Comparison of ENCODE assay signal across 9 cellular contexts in the genomic region with DNA sequence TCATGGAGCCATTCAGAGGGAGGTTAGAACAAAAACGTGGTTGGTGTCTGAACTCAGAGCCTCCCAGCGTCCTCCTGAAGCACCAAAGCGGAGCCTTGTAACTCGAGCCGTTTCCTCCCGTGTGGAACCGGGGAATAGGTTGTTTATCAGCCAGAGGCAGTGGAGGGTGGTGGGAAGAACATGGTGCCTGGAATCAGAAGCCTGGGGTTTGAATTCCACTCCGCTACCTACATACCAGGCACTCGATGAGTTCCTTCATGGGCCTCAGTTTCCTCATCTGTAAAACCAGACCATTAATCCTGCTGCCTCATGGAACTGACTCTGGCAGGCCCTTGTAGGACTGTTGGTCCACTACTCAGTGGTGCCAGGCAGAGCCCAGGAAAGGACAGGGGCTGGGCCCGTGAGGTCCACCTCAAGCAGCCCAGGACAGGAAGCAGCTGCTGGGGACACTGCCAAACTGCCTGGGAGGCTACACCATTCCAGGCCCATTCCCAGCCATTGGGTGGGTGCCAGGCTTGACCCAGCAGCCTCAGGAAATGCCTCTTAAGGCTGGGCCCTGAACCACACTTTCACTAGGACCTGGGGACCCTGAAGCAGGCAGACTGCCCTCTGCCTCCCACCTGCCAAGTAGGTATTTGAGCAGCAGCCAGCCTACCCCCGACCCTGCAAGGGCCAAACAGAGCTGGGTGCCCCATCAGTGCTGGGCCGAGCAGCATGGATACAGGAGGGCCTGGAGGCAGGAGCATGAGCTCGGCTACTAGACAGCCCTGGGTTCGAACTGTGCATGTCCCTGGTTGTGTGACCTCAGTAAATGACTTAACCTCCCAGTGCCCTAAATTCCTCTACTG. TPM values are rescaled to one million over a fixed set of nuclear protein-coding genes. Genes with fewer than 3 reads are reported as not detected.
A peak's percentile ranks its signal among the peaks of the same experiment; 100 is the strongest.
DNase-seq lines count a peak whose midpoint lies in the region; ATAC-seq and TF ChIP-seq lines count a peak whose summit lies in the region.
"Had no signal": no experiment of that assay in that cellular context is flagged by ENCODE, and none has a peak within 500 bp of the region (broad histone marks: within the 10 kb centered on the region; RNA-seq: fewer than 3 reads in every experiment).

No MANE protein-coding gene starts in this region.

- H3K4me3 ChIP-seq in left ventricle myocardium inferior, result no peak overlapping the region

- H3K27ac Mint-ChIP-seq in T-helper 17 cell, result peak overlapping the region; percentile 56
- H3K27ac Mint-ChIP-seq in stimulated activated memory B cell treated with anti-CD40 and anti-IgM and Interleukin-4, amounts not matched to agents 10 μg/mL and 1 μg/mL and 100 μg/mL, for 72 hours, result peak overlapping the region; percentile 80

- H3K36me3 ChIP-seq in left ventricle myocardium inferior, result peaks cover 17% of the 10 kb centered on the region

- H3K4me1 ChIP-seq in left ventricle myocardium inferior, result peaks cover 32% of the 10 kb centered on the region

- no peaks in the 10 kb centered on the region for H3K9me3 Mint-ChIP-seq in stimulated activated memory B cell treated with anti-CD40 and anti-IgM and Interleukin-4, amounts not matched to agents 10 μg/mL and 1 μg/mL and 100 μg/mL, for 72 hours
- H3K9me3 Mint-ChIP-seq: activated T-cell treated with anti-CD3 and anti-CD28 coated beads, Interleukin-2, amount 50 U/mL, for 4 hours had no signal

- peaks cover 4% of the 10 kb centered on the region for H3K27me3 Mint-ChIP-seq in T-helper 17 cell
- no peaks in the 10 kb centered on the region for H3K27me3 Mint-ChIP-seq in stimulated activated memory B cell treated with anti-CD40 and anti-IgM and Interleukin-4, amounts not matched to agents 10 μg/mL and 1 μg/mL and 100 μg/mL, for 72 hours

- intact Hi-C loops in left ventricle myocardium inferior (cut with micrococcal nuclease), result loop anchor here (2.0 kb wide), 1 partner anchor 80 kb away; no protein-coding TSS in a partner anchor

- no peaks in the 10 kb centered on the region for H3K9me3 ChIP-seq in T-helper 17 cell (ENCODE audit: control insufficient read depth, low read length, poor library complexity, severe bottlenecking)
- H3K9me3 ChIP-seq in left ventricle myocardium inferior (replicated peaks), result no peaks in the 10 kb centered on the region

- POLR2A ChIA-PET in HEK293T (lab: Yijun Ruan, JAX), result interaction anchor here (2.6 kb wide), 1 partner anchor 80 kb away, joined by 12 read pairs; no protein-coding TSS in a partner anchor

- ATAC-seq in T-helper 17 cell, result no peak
- ATAC-seq in stimulated activated memory B cell treated with anti-CD40 and anti-IgM and Interleukin-4, amounts not matched to agents 10 μg/mL and 1 μg/mL and 100 μg/mL, for 72 hours, result no peak
- no peak for ATAC-seq in GM18520 (IDR thresholded peaks at IDR 0.05; ENCODE audit: unreplicated experiment)
- no peak for ATAC-seq in GM21447 (IDR thresholded peaks at IDR 0.05; ENCODE audit: unreplicated experiment)
- ATAC-seq in GM21360 (IDR thresholded peaks at IDR 0.05; ENCODE audit: unreplicated experiment), result no peak
- ATAC-seq: activated T-cell treated with anti-CD3 and anti-CD28 coated beads, Interleukin-2, amount 50 U/mL, for 4 hours had no signal

- TF ChIP-seq CTCF in left ventricle myocardium inferior (IDR thresholded peaks at IDR 0.05; ENCODE audit: borderline replicate concordance), result no peak

- H3K36me3 Mint-ChIP-seq in T-helper 17 cell (ENCODE audit: low read depth), result peaks cover 6% of the 10 kb centered on the region
- H3K36me3 Mint-ChIP-seq in stimulated activated memory B cell treated with anti-CD40 and anti-IgM and Interleukin-4, amounts not matched to agents 10 μg/mL and 1 μg/mL and 100 μg/mL, for 72 hours, result peaks cover 30% of the 10 kb centered on the region

- H3K4me1 Mint-ChIP-seq in T-helper 17 cell, result peaks cover 7% of the 10 kb centered on the region
- peaks cover 51% of the 10 kb centered on the region for H3K4me1 Mint-ChIP-seq in stimulated activated memory B cell treated with anti-CD40 and anti-IgM and Interleukin-4, amounts not matched to agents 10 μg/mL and 1 μg/mL and 100 μg/mL, for 72 hours

- peak; percentile 38 for DNase-seq in HEK293T (ENCODE audit: extremely low spot score)
- no peak for DNase-seq in T-helper 17 cell
- DNase-seq in left ventricle myocardium inferior, result peak; percentile 56
- DNase-seq in effector CD4-positive, alpha-beta T cell, result no peak
- DNase-seq: activated T-cell treated with anti-CD3 and anti-CD28 coated beads, Interleukin-2, amount 50 U/mL, for 4 hours had no signal

- H3K27ac ChIP-seq in left ventricle myocardium inferior (replicated peaks), result peak overlapping the region; percentile 14

- no peak overlapping the region for H3K4me3 Mint-ChIP-seq in T-helper 17 cell
- H3K4me3 Mint-ChIP-seq in stimulated activated memory B cell treated with anti-CD40 and anti-IgM and Interleukin-4, amounts not matched to agents 10 μg/mL and 1 μg/mL and 100 μg/mL, for 72 hours, result no peak overlapping the region

- no peaks in the 10 kb centered on the region for H3K27me3 ChIP-seq in left ventricle myocardium inferior (ENCODE audit: low read depth)

- CTCF ChIA-PET in HEK293T (lab: Yijun Ruan, JAX), result interaction anchor here (1.0 to 2.7 kb wide), 3 partner anchors 61 to 84 kb away, joined by 4 to 21 read pairs (median 4); no protein-coding TSS in a partner anchor

TF ChIP-seq in HEK293T, 16 proteins besides CTCF, POLR2A, EP300 and RAD21:
- TF ChIP-seq LEF1 (IDR thresholded peaks at IDR 0.05; ENCODE audit: borderline replicate concordance) (no peak), FOXM1 (IDR thresholded peaks at IDR 0.05; ENCODE audit: borderline replicate concordance) (no peak), SP1 (IDR thresholded peaks at IDR 0.05) (no peak)

RNA-seq across cellular contexts. Expression of gene PRKCD, which starts 33.4 kb away (rescaled TPM):
- total RNA-seq in T-helper 17 cell (10 to 100 TPM; 27.3 to 35.0 TPM), left ventricle myocardium inferior (13.6 TPM)

Comparison
In these comparisons a context has a peak if more than half of its experiments do, and no peak if none do; other contexts are left out.
1. DNase-seq: peak in HEK293T (single experiment) and left ventricle myocardium inferior (single experiment); none in T-helper 17 cell (0 of 3) and effector CD4-positive, alpha-beta T cell (single experiment).